Comparison of ENCODE assay signal across 13 cellular contexts in genomic region chr17:66383353-66383752, GRCh38.
A peak's percentile ranks its signal among the peaks of the same experiment; 100 is the strongest.
DNase-seq lines count a peak whose midpoint lies in the region; TF ChIP-seq lines count a peak whose summit lies in the region.
"Had no signal": no experiment of that assay in that cellular context is flagged by ENCODE, and none has a peak within 500 bp of the region (broad histone marks: within the 10 kb centered on the region; RNA-seq: fewer than 3 reads in every experiment).

No MANE protein-coding gene starts in this region.

- peak; percentile 79 for DNase-seq in AG20443 (ENCODE audit: low spot score)
- peak; percentile 95 for DNase-seq in GM23248
- peak; percentile 40 for DNase-seq in astrocyte of the hippocampus (ENCODE audit: low read depth, low spot score)
- DNase-seq in DMS53 treated with DMSO at 0.1 percent for 48 hours (lab: John Stamatoyannopoulos, UW; ENCODE audit: unreplicated experiment), result no peak
- no peak for DNase-seq in NCI-H82 treated with DMSO at 0.1 percent for 48 hours (lab: John Stamatoyannopoulos, UW; ENCODE audit: unreplicated experiment)
- no peak for DNase-seq in NCI-H128 (lab: John Stamatoyannopoulos, UW; ENCODE audit: unreplicated experiment)
- DNase-seq: caudate nucleus, hypothalamus, NCI-H1048 had no signal

- H3K4me3 Mint-ChIP-seq in nephron, result no peak overlapping the region
- H3K4me3 Mint-ChIP-seq: WTC11 had no signal

- no peak overlapping the region for H2AFZ ChIP-seq in GM23248

- peaks cover 44% of the 10 kb centered on the region for H3K4me1 Mint-ChIP-seq in nephron

- H3K9me3 ChIP-seq in GM23248 (ENCODE audit: low read depth), result no peaks in the 10 kb centered on the region

- peak overlapping the region; percentile 76 for H3K9ac ChIP-seq in GM23248

- peak overlapping the region; percentile 71 to 85 (median 80) for H3K27ac Mint-ChIP-seq in nephron
- H3K27ac Mint-ChIP-seq: WTC11 had no signal

- TF ChIP-seq CTCF in nephron (IDR thresholded peaks at IDR 0.05; ENCODE audit: unreplicated experiment in 3 of 3), result no peak

- in situ Hi-C loops in GM23248 (cut with MboI), result no loop called here

- no peaks in the 10 kb centered on the region for H4K20me1 ChIP-seq in GM23248 (ENCODE audit: insufficient read depth)

- H3K9me3 Mint-ChIP-seq in nephron, result peaks cover 4% of the 10 kb centered on the region

- H3K9me2 ChIP-seq in GM23248 (ENCODE audit: insufficient read depth), result no peaks in the 10 kb centered on the region

- H3K79me2 ChIP-seq in GM23248 (ENCODE audit: insufficient read depth), result peaks cover 93% of the 10 kb centered on the region

- peaks cover 48% of the 10 kb centered on the region for H3K4me1 ChIP-seq in GM23248 (ENCODE audit: insufficient read depth)

- no peaks in the 10 kb centered on the region for H3K36me3 Mint-ChIP-seq in nephron (ENCODE audit: low read depth)

- H3K4me3 ChIP-seq in GM23248, result peak overlapping the region; percentile 48
- H3K4me3 ChIP-seq: GM12878, skin epidermis had no signal

- no peaks in the 10 kb centered on the region for H3K27me3 ChIP-seq in GM23248 (replicated peaks; ENCODE audit: insufficient read depth)

- H3K27ac ChIP-seq in GM23248, result peak overlapping the region; percentile 90
- H3K27ac ChIP-seq: skin epidermis had no signal

- H3K4me2 ChIP-seq in GM23248 (ENCODE audit: unreplicated experiment), result peak overlapping the region; percentile 80

- no peaks in the 10 kb centered on the region for H3K27me3 Mint-ChIP-seq in nephron (ENCODE audit: low read depth)

- 0 to 1% methylated on average over 4 of the region's 4 CpGs for WGBS in GM23248 (ENCODE audit: low coverage in 1 of 2, low lambda C conversion rate in 2 of 2, missing lambda C conversion rate in 2 of 2), 2 experiments

- no peaks in the 10 kb centered on the region for H3K36me3 ChIP-seq in GM23248 (ENCODE audit: low read depth)

- peaks cover 24% of the 10 kb centered on the region for H3F3A ChIP-seq in GM23248 (ENCODE audit: insufficient read depth)

Comparison
In these comparisons a context has a peak if more than half of its experiments do, and no peak if none do; other contexts are left out.
1. DNase-seq: peak in AG20443 (single experiment), GM23248 (single experiment) and astrocyte of the hippocampus (single experiment); none in DMS53 treated with DMSO at 0.1 percent for 48 hours (single experiment), NCI-H82 treated with DMSO at 0.1 percent for 48 hours (single experiment) and NCI-H128 (single experiment).